ENCODE assay signal across 24 cellular contexts in the genomic region with DNA sequence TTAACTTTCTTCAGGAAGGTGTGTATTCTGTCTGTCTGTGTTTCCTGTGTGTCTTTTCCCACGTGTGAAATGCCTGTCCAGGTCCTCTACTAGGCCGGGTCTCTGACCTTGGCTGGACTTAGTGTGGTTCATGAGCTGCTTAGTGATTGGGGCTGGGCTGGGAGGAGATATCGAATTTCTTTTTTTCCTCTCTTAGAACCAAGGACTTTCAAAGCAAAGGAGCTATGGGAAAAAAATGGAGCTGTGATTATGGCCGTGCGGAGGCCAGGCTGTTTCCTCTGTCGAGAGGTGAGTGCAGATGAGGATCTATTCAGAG. TPM values are rescaled to one million over a fixed set of nuclear protein-coding genes. Genes with fewer than 3 reads are reported as not detected.
DNase-seq lines count a peak whose midpoint lies in the region; ATAC-seq, FAIRE-seq and TF ChIP-seq lines count a peak whose summit lies in the region.
"Had no signal": no experiment of that assay in that cellular context is flagged by ENCODE, and none has a peak within 500 bp of the region (broad histone marks: within the 10 kb centered on the region; RNA-seq: fewer than 3 reads in every experiment).

No MANE protein-coding gene starts in this region.

- H4K20me1 ChIP-seq in GM12878 (ENCODE audit: control insufficient read depth, insufficient read depth) = no peaks in the 10 kb centered on the region

- no peak for TF ChIP-seq RAD21 in GM12878 (IDR thresholded peaks at IDR 0.05; ENCODE audit: insufficient read depth, low read depth, low read length)

- POLR2A ChIA-PET in GM12878 (lab: Charles Lee) = interaction anchor here (1.1 to 2.3 kb wide), 3 partner anchors 14 to 78 kb away, joined by 7 to 10 read pairs (median 7); a partner anchor contains a TSS

- DNase-seq in GM12878 (ENCODE audit: low read depth, low spot score) (no peak), epidermal melanocyte (ENCODE audit: insufficient read length, low spot score) (no peak), NCI-H2081 treated with DMSO at 0.1 percent for 48 hours (lab: John Stamatoyannopoulos, UW) (no peak), Calu3 (no peak), NCI-H1417 (lab: John Stamatoyannopoulos, UW) (no peak)
- no peak for DNase-seq in stimulated activated naive B cell treated with anti-CD40 and anti-IgM and Interleukin-4, amounts not matched to agents 10 μg/mL and 1 μg/mL and 100 μg/mL, for 72 hours
- DNase-seq: activated CD8-positive, alpha-beta T cell treated with anti-CD3 and anti-CD28 coated beads, Interleukin-2, amount 10 ng/mL, durations not matched to agents 7 days and 5 days; aorta; colonic mucosa; effector memory CD4-positive, alpha-beta T cell; foreskin fibroblast; GOT3; heart right ventricle; HFFc6; NCI-H1436 treated with DMSO at 0.1 percent for 48 hours; NCI-H446 treated with DMSO at 0.1 percent for 48 hours; stimulated activated naive CD8-positive, alpha-beta T cell treated with anti-CD3 and anti-CD28 coated beads, Interleukin-15, amount 100 ng/mL, for 72 hours; thyroid gland had no signal

- peak overlapping the region; percentile 81 for H3K27ac Mint-ChIP-seq in stimulated activated naive B cell treated with anti-CD40 and anti-IgM and Interleukin-4, amounts not matched to agents 10 μg/mL and 1 μg/mL and 100 μg/mL, for 72 hours
- H3K27ac Mint-ChIP-seq in Calu3 (ENCODE audit: unreplicated experiment) = no peak overlapping the region
- H3K27ac Mint-ChIP-seq: activated CD8-positive, alpha-beta T cell treated with anti-CD3 and anti-CD28 coated beads, Interleukin-2, amount 10 ng/mL, durations not matched to agents 7 days and 5 days; activated naive CD8-positive, alpha-beta T cell; HFFc6 had no signal

- TF ChIP-seq CTCF in GM12878 (IDR thresholded peaks at IDR 0.05 in 2 of 3, conservative IDR thresholded peaks at IDR 0.05 in 1 of 3; ENCODE audit: control insufficient read depth in 2 of 3, extremely low read depth in 1 of 3, insufficient read depth in 1 of 3, low read depth in 3 of 3, low read length in 3 of 3) (no peak), Calu3 (IDR thresholded peaks at IDR 0.05; ENCODE audit: unreplicated experiment) (no peak)

- H3K27me3 Mint-ChIP-seq in stimulated activated naive B cell treated with anti-CD40 and anti-IgM and Interleukin-4, amounts not matched to agents 10 μg/mL and 1 μg/mL and 100 μg/mL, for 72 hours = no peaks in the 10 kb centered on the region
- H3K27me3 Mint-ChIP-seq in Calu3 (ENCODE audit: unreplicated experiment) = no peaks in the 10 kb centered on the region
- H3K27me3 Mint-ChIP-seq: activated naive CD8-positive, alpha-beta T cell; stimulated activated naive CD8-positive, alpha-beta T cell treated with anti-CD3 and anti-CD28 coated beads, Interleukin-15, amount 100 ng/mL, for 72 hours had no signal

- H3K4me3 ChIP-seq in GM12878 = peak overlapping the region; percentile 23; the same call in 1 of the 2 replicates
- H3K4me3 ChIP-seq: colonic mucosa, heart right ventricle, thyroid gland had no signal

- no peak for TF ChIP-seq EP300 in GM12878 (IDR thresholded peaks at IDR 0.05; ENCODE audit: borderline replicate concordance in 1 of 2, control insufficient read depth in 1 of 2, low read depth in 2 of 2, low read length in 2 of 2)

- RAD21 ChIA-PET in GM12878 (lab: Charles Lee; ENCODE audit: unreplicated experiment) = interaction anchor here (0.7 to 3.4 kb wide), 9 partner anchors 14 to 278 kb away, joined by 3 to 22 read pairs (median 3); a partner anchor contains a TSS

- H3K27ac ChIP-seq in GM12878 (ENCODE audit: control insufficient read depth, insufficient read depth) = peak overlapping the region; percentile 47
- H3K27ac ChIP-seq: colonic mucosa, heart right ventricle, neutrophil, thyroid gland had no signal

- peaks cover 26 to 37% of the 10 kb centered on the region in 2 donors for H3K36me3 Mint-ChIP-seq in stimulated activated naive B cell treated with anti-CD40 and anti-IgM and Interleukin-4, amounts not matched to agents 10 μg/mL and 1 μg/mL and 100 μg/mL, for 72 hours
- peaks cover 4% of the 10 kb centered on the region for H3K36me3 Mint-ChIP-seq in Calu3 (ENCODE audit: insufficient read depth, unreplicated experiment)

- in situ Hi-C loops in GM12878 (cut with MboI) = no loop called here

- BruUV-seq in GM12878 (replicated peaks; lab: Mats Ljungman, UMichigan) (no TSS peak), Calu3 (replicated peaks; lab: Mats Ljungman, UMichigan) (no TSS peak)

- peaks cover 22 to 49% of the 10 kb centered on the region in 2 donors for H3K4me1 Mint-ChIP-seq in stimulated activated naive B cell treated with anti-CD40 and anti-IgM and Interleukin-4, amounts not matched to agents 10 μg/mL and 1 μg/mL and 100 μg/mL, for 72 hours
- H3K4me1 Mint-ChIP-seq in Calu3 (ENCODE audit: low read depth, unreplicated experiment) = no peaks in the 10 kb centered on the region
- H3K4me1 Mint-ChIP-seq: stimulated activated naive CD8-positive, alpha-beta T cell treated with anti-CD3 and anti-CD28 coated beads, Interleukin-15, amount 100 ng/mL, for 72 hours had no signal

- H3K9ac ChIP-seq in GM12878 (ENCODE audit: control insufficient read depth, insufficient read depth, low read length) = no peak overlapping the region

- WGBS in GM12878 (ENCODE audit: insufficient coverage, insufficient replicate concordance, low lambda C conversion rate, missing lambda C conversion rate) = 64% methylated on average over 6 of the region's 6 CpGs

- no peak for FAIRE-seq in GM12878 (lab: Jason Lieb, UNC)
- FAIRE-seq: HTR-8/SVneo had no signal

- H3K4me2 ChIP-seq in GM12878 (ENCODE audit: control insufficient read depth, insufficient read depth) = peak overlapping the region; percentile 72

- peaks cover 21% of the 10 kb centered on the region for H3K4me1 ChIP-seq in GM12878 (ENCODE audit: control insufficient read depth, insufficient read depth, low read length)
- H3K4me1 ChIP-seq: colonic mucosa had no signal

- peak overlapping the region; percentile 68 for H2AFZ ChIP-seq in GM12878 (ENCODE audit: control insufficient read depth, low read depth, low read length)

- SMC1A ChIA-PET in GM12878 (lab: Charles Lee; ENCODE audit: uncharacterized antibody, unreplicated experiment) = interaction anchor here (0.8 to 3.9 kb wide), 16 partner anchors 9 to 175 kb away, joined by 3 to 26 read pairs (median 4); no protein-coding TSS in a partner anchor

- H3K9me3 ChIP-seq in GM12878 (replicated peaks; ENCODE audit: control insufficient read depth, insufficient read depth, low read length) = no peaks in the 10 kb centered on the region
- H3K9me3 ChIP-seq: colonic mucosa, heart right ventricle, neutrophil, thyroid gland had no signal

- no peak overlapping the region for H3K4me3 Mint-ChIP-seq in stimulated activated naive B cell treated with anti-CD40 and anti-IgM and Interleukin-4, amounts not matched to agents 10 μg/mL and 1 μg/mL and 100 μg/mL, for 72 hours
- H3K4me3 Mint-ChIP-seq in Calu3 (ENCODE audit: low read depth, unreplicated experiment) = no peak overlapping the region
- H3K4me3 Mint-ChIP-seq: activated CD8-positive, alpha-beta T cell treated with anti-CD3 and anti-CD28 coated beads, Interleukin-2, amount 10 ng/mL, durations not matched to agents 7 days and 5 days; activated naive CD8-positive, alpha-beta T cell; HFFc6; stimulated activated naive CD8-positive, alpha-beta T cell treated with anti-CD3 and anti-CD28 coated beads, Interleukin-15, amount 100 ng/mL, for 72 hours had no signal

- H3K27me3 ChIP-seq in GM12878 (replicated peaks in 1 of 2; ENCODE audit: control insufficient read depth in 2 of 2, insufficient read depth in 2 of 2, low read length in 1 of 2) = no peaks in the 10 kb centered on the region
- H3K27me3 ChIP-seq: colonic mucosa, heart right ventricle, neutrophil, thyroid gland had no signal

- peak; percentile 5 for ATAC-seq in GM19025 (IDR thresholded peaks at IDR 0.05; ENCODE audit: low read depth, unreplicated experiment)
- peak; percentile 12 for ATAC-seq in HG02981 (IDR thresholded peaks at IDR 0.05; ENCODE audit: unreplicated experiment)
- no peak for ATAC-seq in GM12878
- ATAC-seq in stimulated activated naive B cell treated with anti-CD40 and anti-IgM and Interleukin-4, amounts not matched to agents 10 μg/mL and 1 μg/mL and 100 μg/mL, for 72 hours (replicated peaks) = no peak
- ATAC-seq: activated CD8-positive, alpha-beta T cell treated with anti-CD3 and anti-CD28 coated beads, Interleukin-2, amount 10 ng/mL, durations not matched to agents 7 days and 5 days; esophagus mucosa; heart right ventricle; stimulated activated naive CD8-positive, alpha-beta T cell treated with anti-CD3 and anti-CD28 coated beads, Interleukin-15, amount 100 ng/mL, for 72 hours had no signal

- no peaks in the 10 kb centered on the region for H3K79me2 ChIP-seq in GM12878 (ENCODE audit: control insufficient read depth, insufficient read depth, low read length)

- CTCF ChIA-PET in GM12878 (lab: Yijun Ruan, JAX) (interaction anchor here (0.6 to 6.2 kb wide), 17 partner anchors 9 to 597 kb away, joined by 3 to 33 read pairs (median 5); a partner anchor contains a TSS), Calu3 (lab: Charles Lee) (interaction anchor here (1.3 to 1.4 kb wide), 2 partner anchors 9 to 14 kb away, joined by 4 read pairs; a partner anchor contains a TSS)

- no peak for TF ChIP-seq POLR2A in GM12878 (IDR thresholded peaks at IDR 0.05; ENCODE audit: low read depth, low read length)

- no peaks in the 10 kb centered on the region for H3K36me3 ChIP-seq in GM12878 (ENCODE audit: control insufficient read depth in 2 of 2, insufficient read depth in 2 of 2, low read length in 1 of 2)
- H3K36me3 ChIP-seq: colonic mucosa, neutrophil had no signal

- intact Hi-C loops in GM12878 (cut with micrococcal nuclease; ENCODE audit: unreplicated experiment) = no loop called here
- intact Hi-C loops in Calu3 (cut with micrococcal nuclease; ENCODE audit: unreplicated experiment) = no loop called here

- no peaks in the 10 kb centered on the region for H3K9me3 Mint-ChIP-seq in stimulated activated naive B cell treated with anti-CD40 and anti-IgM and Interleukin-4, amounts not matched to agents 10 μg/mL and 1 μg/mL and 100 μg/mL, for 72 hours
- H3K9me3 Mint-ChIP-seq in Calu3 (ENCODE audit: low read depth, unreplicated experiment) = no peaks in the 10 kb centered on the region
- H3K9me3 Mint-ChIP-seq: HFFc6; stimulated activated naive CD8-positive, alpha-beta T cell treated with anti-CD3 and anti-CD28 coated beads, Interleukin-15, amount 100 ng/mL, for 72 hours had no signal

RNA-seq across cellular contexts. Expression of a gene that starts 13.8 kb away (rescaled TPM):
- total RNA-seq in GM12878 (2013; cell fraction: nucleolus; rRNA removed) = 4.0 and 4.3 TPM in 2 replicates
- total RNA-seq in GM12878 (2014; rRNA removed) = 6.9 and 11.1 TPM in 2 replicates
- 14.7 and 15.6 TPM in 2 replicates for total RNA-seq in GM12878 (2014; rRNA removed; fragmentation: Illumina TruSeq; extraction: Trizol)
- 11.0 and 11.4 TPM in 2 replicates for total RNA-seq in GM12878 (2021)
- polyA plus RNA-seq in GM12878 (2011; ENCODE audit: low read depth) = 12.7 TPM
- polyA plus RNA-seq in GM12878 (2011; rRNA removed) = 2.8 and 3.4 TPM in 2 replicates
- 1.3 and 1.6 TPM in 2 replicates for polyA plus RNA-seq in GM12878 (2011; cell fraction: cytosol; rRNA removed)
- 0.45 and 0.51 TPM in 2 replicates for polyA plus RNA-seq in GM12878 (2011; cell fraction: nucleus; rRNA removed)
- 17.3 and 17.8 TPM in 2 replicates for polyA plus RNA-seq in GM12878 (2012)
- polyA plus RNA-seq in GM12878 (2014; fragmentation: Illumina TruSeq; extraction: Trizol) = 15.6 and 17.8 TPM in 2 replicates
- polyA plus RNA-seq in GM12878 (2014; fragmentation: Nextera tagmentation; extraction: Ambion mirVana) = 10 to 100 TPM in 1 of 2 experiments, 1 to 10 TPM in 1; 5.1 to 10.0 TPM
- polyA plus RNA-seq in GM12878 (2014; rRNA removed) = 10.0 and 12.6 TPM in 2 replicates
- 10 to 100 TPM; 10.9 to 13.7 TPM for polyA plus RNA-seq in GM12878 (2016; fragmentation: Nextera tagmentation; extraction: Ambion mirVana)
- 0.73 and 1.1 TPM in 2 replicates for polyA minus RNA-seq in GM12878 (2011; rRNA and poly(A)+ RNA removed)
- polyA minus RNA-seq in GM12878 (2011; cell fraction: cytosol; rRNA and poly(A)+ RNA removed) = not detected in 2 replicates
- 0.24 and 0.38 TPM in 2 replicates for polyA minus RNA-seq in GM12878 (2011; cell fraction: nucleus; rRNA and poly(A)+ RNA removed)
- total RNA-seq in Calu3 (2022) = 61.4 and 67.2 TPM in 2 replicates

RNA-seq across cellular contexts. Expression of a gene that starts 31.9 kb away (rescaled TPM):
- total RNA-seq in GM12878 (2013; cell fraction: nucleolus; rRNA removed) = 100 and 110 TPM in 2 replicates
- 12.5 and 13.3 TPM in 2 replicates for total RNA-seq in GM12878 (2014; rRNA removed)
- 8.0 and 8.1 TPM in 2 replicates for total RNA-seq in GM12878 (2014; rRNA removed; fragmentation: Illumina TruSeq; extraction: Trizol)
- 30.0 and 31.7 TPM in 2 replicates for total RNA-seq in GM12878 (2021)
- 7.3 TPM for polyA plus RNA-seq in GM12878 (2011; ENCODE audit: low read depth)
- 18.8 and 27.8 TPM in 2 replicates for polyA plus RNA-seq in GM12878 (2011; rRNA removed)
- 31.9 and 34.2 TPM in 2 replicates for polyA plus RNA-seq in GM12878 (2011; cell fraction: cytosol; rRNA removed)
- 45.1 and 52.6 TPM in 2 replicates for polyA plus RNA-seq in GM12878 (2011; cell fraction: nucleus; rRNA removed)
- 11.9 and 19.2 TPM in 2 replicates for polyA plus RNA-seq in GM12878 (2012)
- polyA plus RNA-seq in GM12878 (2014; fragmentation: Illumina TruSeq; extraction: Trizol) = 8.6 and 16.9 TPM in 2 replicates
- polyA plus RNA-seq in GM12878 (2014; fragmentation: Nextera tagmentation; extraction: Ambion mirVana) = 1 to 10 TPM; 2.5 to 2.6 TPM
- polyA plus RNA-seq in GM12878 (2014; rRNA removed) = 21.1 and 23.3 TPM in 2 replicates
- polyA plus RNA-seq in GM12878 (2016; fragmentation: Nextera tagmentation; extraction: Ambion mirVana) = 10 to 100 TPM; 19.0 to 22.0 TPM
- 21.3 and 31.5 TPM in 2 replicates for polyA minus RNA-seq in GM12878 (2011; rRNA and poly(A)+ RNA removed)
- 8.9 and 10.2 TPM in 2 replicates for polyA minus RNA-seq in GM12878 (2011; cell fraction: cytosol; rRNA and poly(A)+ RNA removed)
- 17.2 and 26.6 TPM in 2 replicates for polyA minus RNA-seq in GM12878 (2011; cell fraction: nucleus; rRNA and poly(A)+ RNA removed)
- 98.6 and 116 TPM in 2 replicates for total RNA-seq in Calu3 (2022)

Comparison
In these comparisons a context has a peak if more than half of its experiments do, and no peak if none do; other contexts are left out.
1. ATAC-seq: peak in GM19025 (single experiment) and HG02981 (single experiment); none in GM12878 (single experiment) and stimulated activated naive B cell treated with anti-CD40 and anti-IgM and Interleukin-4, amounts not matched to agents 10 μg/mL and 1 μg/mL and 100 μg/mL, for 72 hours (0 of 2).